23 cellular contexts compared by ENCODE assay signal in genomic region chr15:97623091-97623661, GRCh38.
"Had no signal": no experiment of that assay in that cellular context is flagged by ENCODE, and none has a peak within 500 bp of the region (broad histone marks: within the 10 kb centered on the region; RNA-seq: fewer than 3 reads in every experiment).

No MANE protein-coding gene starts in this region.

- H3K4me1 ChIP-seq: adrenal gland, breast epithelium, SJCRH30 had no signal

- H3K4me3 Mint-ChIP-seq: activated CD4-positive, alpha-beta memory T cell treated with anti-CD3 and anti-CD28 coated beads, Interleukin-2, amount 10 ng/mL, durations not matched to agents 7 days and 5 days; activated CD4-positive, alpha-beta T cell treated with anti-CD3 and anti-CD28 coated beads for 36 hours; activated naive CD8-positive, alpha-beta T cell treated with anti-CD3 and anti-CD28 coated beads, Interleukin-2, amount 10 ng/mL, durations not matched to agents 7 days and 5 days; activated T-cell treated with anti-CD3 and anti-CD28 coated beads, Interleukin-2, amount 50 U/mL, for 72 hours had no signal

- H3K4me1 Mint-ChIP-seq: activated CD4-positive, alpha-beta memory T cell treated with anti-CD3 and anti-CD28 coated beads, Interleukin-2, amount 10 ng/mL, durations not matched to agents 7 days and 5 days; activated CD4-positive, alpha-beta T cell treated with anti-CD3 and anti-CD28 coated beads for 36 hours; activated naive CD8-positive, alpha-beta T cell treated with anti-CD3 and anti-CD28 coated beads, Interleukin-2, amount 10 ng/mL, durations not matched to agents 7 days and 5 days had no signal

- H3K9ac ChIP-seq: SK-N-SH had no signal

- H3K36me3 Mint-ChIP-seq: activated naive CD8-positive, alpha-beta T cell treated with anti-CD3 and anti-CD28 coated beads, Interleukin-2, amount 10 ng/mL, durations not matched to agents 7 days and 5 days had no signal

- DNase-seq: activated CD4-positive, alpha-beta memory T cell treated with anti-CD3 and anti-CD28 coated beads, Interleukin-2, amount 10 ng/mL, durations not matched to agents 7 days and 5 days; activated CD4-positive, alpha-beta T cell treated with anti-CD3 and anti-CD28 coated beads for 36 hours; activated CD4-positive, alpha-beta T cell treated with anti-CD3 and anti-CD28 coated beads, Interleukin-2, amount 50 U/mL, for 1 hour; activated CD8-positive, alpha-beta memory T cell treated with anti-CD3 and anti-CD28 coated beads, Interleukin-2, amount 50 U/mL, for 4 hours; activated gamma-delta T cell treated with Interleukin-2 at 50 U/mL for 16 hours; activated naive CD4-positive, alpha-beta T cell treated with anti-CD3 and anti-CD28 coated beads, Interleukin-2, amount 50 U/mL, for 16 hours; activated naive CD8-positive, alpha-beta T cell treated with anti-CD3 and anti-CD28 coated beads, Interleukin-2, amount 10 ng/mL, durations not matched to agents 7 days and 5 days; activated T-cell treated with anti-CD3 and anti-CD28 coated beads, Interleukin-2, amount 50 U/mL, for 72 hours; adrenal gland; Karpas-422; NCI-H1105 treated with DMSO at 0.1 percent for 48 hours; NCI-H1436 treated with DMSO at 0.1 percent for 48 hours; NCI-H187; NCI-H2081; NCI-H446; NCI-H748 treated with DMSO at 0.1 percent for 48 hours; SJCRH30; SK-N-SH; T-helper 1 cell had no signal

- H3K27ac ChIP-seq: adrenal gland, breast epithelium, SJCRH30, VCaP had no signal

- H3K9me3 Mint-ChIP-seq: activated naive CD8-positive, alpha-beta T cell treated with anti-CD3 and anti-CD28 coated beads, Interleukin-2, amount 10 ng/mL, durations not matched to agents 7 days and 5 days had no signal

- H3K27me3 Mint-ChIP-seq: activated CD4-positive, alpha-beta memory T cell treated with anti-CD3 and anti-CD28 coated beads, Interleukin-2, amount 10 ng/mL, durations not matched to agents 7 days and 5 days; activated CD4-positive, alpha-beta T cell treated with anti-CD3 and anti-CD28 coated beads for 36 hours; activated naive CD8-positive, alpha-beta T cell treated with anti-CD3 and anti-CD28 coated beads, Interleukin-2, amount 10 ng/mL, durations not matched to agents 7 days and 5 days had no signal

- H3K4me3 ChIP-seq: adrenal gland, breast epithelium, K562, SJCRH30 had no signal

- H3K27ac Mint-ChIP-seq: activated CD4-positive, alpha-beta memory T cell treated with anti-CD3 and anti-CD28 coated beads, Interleukin-2, amount 10 ng/mL, durations not matched to agents 7 days and 5 days; activated CD4-positive, alpha-beta T cell treated with anti-CD3 and anti-CD28 coated beads for 36 hours; activated naive CD8-positive, alpha-beta T cell treated with anti-CD3 and anti-CD28 coated beads, Interleukin-2, amount 10 ng/mL, durations not matched to agents 7 days and 5 days; activated T-cell treated with anti-CD3 and anti-CD28 coated beads, Interleukin-2, amount 50 U/mL, for 72 hours; activated T-helper 2 cell treated with anti-CD3 and anti-CD28 coated beads, Interferon-gamma antibody, Interleukin-2, Interleukin-4, amounts not matched to agents 10 μg/mL and 5 μg/mL and 100 μg/mL, durations not matched to agents 14 hours and 24 hours and 36 hours had no signal

- H3K36me3 ChIP-seq: adrenal gland, breast epithelium, SJCRH30 had no signal

- H3K9me3 ChIP-seq: adrenal gland, breast epithelium, SJCRH30, SK-N-SH had no signal

- H3K4me2 ChIP-seq: SK-N-SH had no signal

- H3K27me3 ChIP-seq: adrenal gland, breast epithelium had no signal
